ENCODE assay signal across 20 cellular contexts in genomic region chr5:134455466-134455865, GRCh38. TPM values are rescaled to one million over a fixed set of nuclear protein-coding genes. Genes with fewer than 3 reads are reported as not detected.
DNase-seq lines count a peak whose midpoint lies in the region; ATAC-seq and TF ChIP-seq lines count a peak whose summit lies in the region.
"Had no signal": no experiment of that assay in that cellular context is flagged by ENCODE, and none has a peak within 500 bp of the region (broad histone marks: within the 10 kb centered on the region; RNA-seq: fewer than 3 reads in every experiment).

No MANE protein-coding gene starts in this region.

- CTCF ChIA-PET in activated naive CD4-positive, alpha-beta T cell treated with anti-CD3 and anti-CD28 coated beads, Interleukin-2, amount 10 ng/mL, durations not matched to agents 7 days and 5 days (lab: Charles Lee) = no interaction called here

- H3K27ac Mint-ChIP-seq in activated naive CD4-positive, alpha-beta T cell treated with anti-CD3 and anti-CD28 coated beads, Interleukin-2, amount 10 ng/mL, durations not matched to agents 7 days and 5 days = no peak overlapping the region
- H3K27ac Mint-ChIP-seq: B cell; CD14-positive monocyte; CD4-positive, alpha-beta T cell; HFFc6 had no signal

- no peak overlapping the region for H3K4me3 Mint-ChIP-seq in activated naive CD4-positive, alpha-beta T cell treated with anti-CD3 and anti-CD28 coated beads, Interleukin-2, amount 10 ng/mL, durations not matched to agents 7 days and 5 days
- H3K4me3 Mint-ChIP-seq: B cell; CD14-positive monocyte; CD4-positive, alpha-beta T cell; CD8-positive, alpha-beta memory T cell; HFFc6 had no signal

- H3K36me3 Mint-ChIP-seq in activated naive CD4-positive, alpha-beta T cell treated with anti-CD3 and anti-CD28 coated beads, Interleukin-2, amount 10 ng/mL, durations not matched to agents 7 days and 5 days = no peaks in the 10 kb centered on the region
- H3K36me3 Mint-ChIP-seq: CD14-positive monocyte; CD8-positive, alpha-beta memory T cell had no signal

- H3K27me3 ChIP-seq in testis = no peaks in the 10 kb centered on the region
- H3K27me3 ChIP-seq: BLaER1 had no signal

- TF ChIP-seq POLR2A in testis (IDR thresholded peaks at IDR 0.05) = no peak

- no peak for ATAC-seq in left ventricle myocardium superior
- no peak for ATAC-seq in GM18498 (IDR thresholded peaks at IDR 0.05; ENCODE audit: unreplicated experiment)
- ATAC-seq: GM12878 had no signal

- peak; percentile 6 for DNase-seq in cardiac septum (ENCODE audit: low spot score)
- DNase-seq in left ventricle myocardium superior = no peak
- peak; percentile 2 for DNase-seq in iPS-NIHi7 (ENCODE audit: extremely low spot score)
- peak; percentile 65 for DNase-seq in testis
- no peak for DNase-seq in activated naive CD4-positive, alpha-beta T cell treated with anti-CD3 and anti-CD28 coated beads, Interleukin-2, amount 10 ng/mL, durations not matched to agents 7 days and 5 days
- DNase-seq: CD4-positive, alpha-beta T cell; CD8-positive, alpha-beta memory T cell; DMS 273 treated with DMSO at 0.1 percent for 48 hours; DMS79; EL; GDM1; GOT3; HFFc6 had no signal

- no peaks in the 10 kb centered on the region for H3K9me3 Mint-ChIP-seq in activated naive CD4-positive, alpha-beta T cell treated with anti-CD3 and anti-CD28 coated beads, Interleukin-2, amount 10 ng/mL, durations not matched to agents 7 days and 5 days
- H3K9me3 Mint-ChIP-seq: CD4-positive, alpha-beta T cell; CD8-positive, alpha-beta memory T cell; HFFc6 had no signal

- no peaks in the 10 kb centered on the region for H3K4me1 Mint-ChIP-seq in activated naive CD4-positive, alpha-beta T cell treated with anti-CD3 and anti-CD28 coated beads, Interleukin-2, amount 10 ng/mL, durations not matched to agents 7 days and 5 days
- H3K4me1 Mint-ChIP-seq: B cell had no signal

- H3K9me3 ChIP-seq in testis = no peaks in the 10 kb centered on the region
- H3K9me3 ChIP-seq: BLaER1, HAP-1 had no signal

- H3K4me3 ChIP-seq in testis = no peak overlapping the region
- H3K4me3 ChIP-seq: BLaER1, GM12878, HAP-1 had no signal

- TF ChIP-seq CTCF in testis (IDR thresholded peaks at IDR 0.05) = no peak

- H3K27ac ChIP-seq in testis = no peak overlapping the region
- H3K27ac ChIP-seq: 22Rv1, BLaER1 had no signal

- H3K4me1 ChIP-seq in testis = peaks cover 27% of the 10 kb centered on the region
- H3K4me1 ChIP-seq: HAP-1 had no signal

- intact Hi-C loops in cardiac septum (cut with DNase I) (no loop called here), left ventricle myocardium superior (cut with micrococcal nuclease) (no loop called here), testis (cut with DNase I; ENCODE audit: low total_unique reads) (no loop called here)

- WGBS in testis, 2 donors = 67 to 74% methylated on average over 8 of the region's 8 CpGs

- no peaks in the 10 kb centered on the region for H3K36me3 ChIP-seq in testis (ENCODE audit: low read depth, missing control alignments)
- H3K36me3 ChIP-seq: BLaER1, HAP-1 had no signal

- H3K27me3 Mint-ChIP-seq in activated naive CD4-positive, alpha-beta T cell treated with anti-CD3 and anti-CD28 coated beads, Interleukin-2, amount 10 ng/mL, durations not matched to agents 7 days and 5 days = peaks cover 23% of the 10 kb centered on the region
- H3K27me3 Mint-ChIP-seq: B cell; CD4-positive, alpha-beta T cell had no signal

RNA-seq across cellular contexts. Expression of gene CDKN2AIPNL, which starts 43.8 kb away (rescaled TPM):
- total RNA-seq in cardiac septum (27.2 TPM), left ventricle myocardium superior (46.0 TPM), testis (10 to 100 TPM; 36.0 to 42.6 TPM)
- polyA plus RNA-seq in testis (ENCODE audit: insufficient read depth, low read depth, low replicate concordance) = 37.1 TPM

Comparison
In these comparisons a context has a peak if more than half of its experiments do, and no peak if none do; other contexts are left out.
1. DNase-seq: peak in cardiac septum (single experiment), iPS-NIHi7 (single experiment) and testis (single experiment); none in left ventricle myocardium superior (single experiment) and activated naive CD4-positive, alpha-beta T cell treated with anti-CD3 and anti-CD28 coated beads, Interleukin-2, amount 10 ng/mL, durations not matched to agents 7 days and 5 days (single experiment).